26 cellular contexts compared by ENCODE assay signal in genomic region chr18:26476697-26477096, GRCh38.
"Had no signal": no experiment of that assay in that cellular context is flagged by ENCODE, and none has a peak within 500 bp of the region (broad histone marks: within the 10 kb centered on the region; RNA-seq: fewer than 3 reads in every experiment).

No MANE protein-coding gene starts in this region.

- H3K4me1 ChIP-seq: left ventricle myocardium inferior, prostate gland, testis, uterus had no signal

- H3K27me3 ChIP-seq: pancreas, stomach, testis, thyroid gland, transverse colon, uterus had no signal

- H3K27ac ChIP-seq: left ventricle myocardium inferior, pancreas, prostate gland, skin epidermis, stomach, testis, thyroid gland, transverse colon, uterus had no signal

- H3K4me3 ChIP-seq: left ventricle myocardium inferior, lung, mucosa of descending colon, pancreas, prostate gland, skin epidermis, stomach, testis, thyroid gland, transverse colon, uterus had no signal

- H3K9me3 ChIP-seq: left ventricle myocardium inferior, mucosa of descending colon, pancreas, prostate gland, stomach, testis, thyroid gland, transverse colon, uterus had no signal

- ATAC-seq: mucosa of descending colon; naive thymus-derived CD4-positive, alpha-beta T cell; natural killer cell treated with Interleukin-12 subunit alpha and Interleukin-12 subunit beta and Interleukin-15 and Interleukin-18, amount 100 ng/mL, for 72 hours; pancreas; right cardiac atrium; sciatic nerve; stimulated activated naive B cell treated with anti-CD40 and anti-IgM and Interleukin-4, amounts not matched to agents 10 μg/mL and 1 μg/mL and 100 μg/mL, for 72 hours; stimulated activated naive CD8-positive, alpha-beta T cell treated with anti-CD3 and anti-CD28 coated beads, Interleukin-15, Interleukin-2, amounts not matched to agents 100 U/mL and 50 U/mL, for 24 hours had no signal

- DNase-seq: islet precursor cell; left ventricle myocardium inferior; midbrain; mucosa of descending colon; naive thymus-derived CD4-positive, alpha-beta T cell; nucleus accumbens; pancreas; posterior cingulate gyrus; retina; right cardiac atrium; stimulated activated CD4-positive, alpha-beta T cell treated with anti-CD3 and anti-CD28 coated beads, Interleukin-12 subunit alpha, Interleukin-12 subunit beta, amount 100 ng/mL, for 4 hours; stimulated activated CD4-positive, alpha-beta T cell treated with anti-CD3 and anti-CD28 coated beads, Interleukin-15, amount 100 ng/mL, for 24 hours; stimulated activated CD4-positive, alpha-beta T cell treated with anti-CD3 and anti-CD28 coated beads, Interleukin-2, amount 100 ng/mL, for 24 hours; stimulated activated CD4-positive, alpha-beta T cell treated with anti-CD3 and anti-CD28 coated beads, Interleukin-4, amount 100 ng/mL, for 1 hour; stimulated activated naive B cell treated with anti-CD40 and anti-IgM and Interleukin-4, amounts not matched to agents 10 μg/mL and 1 μg/mL and 100 μg/mL, for 72 hours; stimulated activated naive CD8-positive, alpha-beta T cell treated with anti-CD3 and anti-CD28 coated beads, Interleukin-15, Interleukin-2, amounts not matched to agents 100 U/mL and 50 U/mL, for 24 hours; stomach; testis; thyroid gland; transverse colon; uterus had no signal

- H3K36me3 ChIP-seq: prostate gland, thyroid gland, transverse colon, uterus had no signal
